ENCODE assay signal across 10 cellular contexts in genomic region chr12:25615119-25615518, GRCh38.
DNase-seq lines count a peak whose midpoint lies in the region; ATAC-seq and TF ChIP-seq lines count a peak whose summit lies in the region.
"Had no signal": no experiment of that assay in that cellular context is flagged by ENCODE, and none has a peak within 500 bp of the region (broad histone marks: within the 10 kb centered on the region; RNA-seq: fewer than 3 reads in every experiment).

No MANE protein-coding gene starts in this region.

- peaks cover 5% of the 10 kb centered on the region for H3K27me3 Mint-ChIP-seq in brain
- H3K27me3 Mint-ChIP-seq in activated T-helper 2 cell treated with anti-CD3 and anti-CD28 coated beads, Interferon-gamma antibody, Interleukin-2, Interleukin-4, amounts not matched to agents 10 μg/mL and 5 μg/mL and 100 μg/mL, durations not matched to agents 14 hours and 24 hours and 36 hours (ENCODE audit: low read depth) = peaks cover 8% of the 10 kb centered on the region

- H3K4me1 Mint-ChIP-seq in brain = peaks cover 13% of the 10 kb centered on the region
- no peaks in the 10 kb centered on the region for H3K4me1 Mint-ChIP-seq in activated T-helper 2 cell treated with anti-CD3 and anti-CD28 coated beads, Interferon-gamma antibody, Interleukin-2, Interleukin-4, amounts not matched to agents 10 μg/mL and 5 μg/mL and 100 μg/mL, durations not matched to agents 14 hours and 24 hours and 36 hours (ENCODE audit: low read depth)

- intact Hi-C loops in activated T-helper 2 cell treated with anti-CD3 and anti-CD28 coated beads, Interferon-gamma antibody, Interleukin-2, Interleukin-4, amounts not matched to agents 10 μg/mL and 5 μg/mL and 100 μg/mL, durations not matched to agents 14 hours and 24 hours and 36 hours (cut with micrococcal nuclease) = no loop called here

- DNase-seq in Caki2 (ENCODE audit: low read depth) = peak; percentile 50
- peak; percentile 72 for DNase-seq in MV-4-11 (lab: John Stamatoyannopoulos, UW)
- DNase-seq in left kidney (ENCODE audit: low read depth, low spot score) = peak; percentile 5
- no peak for DNase-seq in NCI-H748 (lab: John Stamatoyannopoulos, UW; ENCODE audit: unreplicated experiment)
- DNase-seq in activated T-helper 2 cell treated with anti-CD3 and anti-CD28 coated beads, Interferon-gamma antibody, Interleukin-2, Interleukin-4, amounts not matched to agents 10 μg/mL and 5 μg/mL and 100 μg/mL, durations not matched to agents 14 hours and 24 hours and 36 hours (ENCODE audit: low spot score) = no peak
- no peak for DNase-seq in NK-92 (lab: John Stamatoyannopoulos, UW; ENCODE audit: unreplicated experiment)
- DNase-seq: NCI-H1417, T-helper 1 cell had no signal

- H3K27ac Mint-ChIP-seq in brain = peak overlapping the region in 4 of 5 experiments; percentile 2 to 84 (median 19)
- H3K27ac Mint-ChIP-seq in activated T-helper 2 cell treated with anti-CD3 and anti-CD28 coated beads, Interferon-gamma antibody, Interleukin-2, Interleukin-4, amounts not matched to agents 10 μg/mL and 5 μg/mL and 100 μg/mL, durations not matched to agents 14 hours and 24 hours and 36 hours = no peak overlapping the region

- no peaks in the 10 kb centered on the region for H3K9me3 Mint-ChIP-seq in brain
- peaks cover 4% of the 10 kb centered on the region for H3K9me3 Mint-ChIP-seq in activated T-helper 2 cell treated with anti-CD3 and anti-CD28 coated beads, Interferon-gamma antibody, Interleukin-2, Interleukin-4, amounts not matched to agents 10 μg/mL and 5 μg/mL and 100 μg/mL, durations not matched to agents 14 hours and 24 hours and 36 hours

- TF ChIP-seq CTCF in brain (conservative IDR thresholded peaks at IDR 0.05) = no peak

- no peaks in the 10 kb centered on the region for H3K36me3 Mint-ChIP-seq in brain
- H3K36me3 Mint-ChIP-seq in activated T-helper 2 cell treated with anti-CD3 and anti-CD28 coated beads, Interferon-gamma antibody, Interleukin-2, Interleukin-4, amounts not matched to agents 10 μg/mL and 5 μg/mL and 100 μg/mL, durations not matched to agents 14 hours and 24 hours and 36 hours (ENCODE audit: low read depth) = no peaks in the 10 kb centered on the region

- ATAC-seq in HG03095 (IDR thresholded peaks at IDR 0.05; ENCODE audit: unreplicated experiment) = no peak

- no peak overlapping the region for H3K4me3 Mint-ChIP-seq in brain
- H3K4me3 Mint-ChIP-seq in activated T-helper 2 cell treated with anti-CD3 and anti-CD28 coated beads, Interferon-gamma antibody, Interleukin-2, Interleukin-4, amounts not matched to agents 10 μg/mL and 5 μg/mL and 100 μg/mL, durations not matched to agents 14 hours and 24 hours and 36 hours (ENCODE audit: low read depth) = no peak overlapping the region

- in situ Hi-C loops in Caki2 (cut with HindIII; ENCODE audit: low pct_unique_long_range_greater_than_20kb, low sequenced_read_pairs) = no loop called here

Comparison
In these comparisons a context has a peak if more than half of its experiments do, and no peak if none do; other contexts are left out.
1. DNase-seq: peak in Caki2 (single experiment), MV-4-11 (single experiment) and left kidney (single experiment); none in NCI-H748 (single experiment), activated T-helper 2 cell treated with anti-CD3 and anti-CD28 coated beads, Interferon-gamma antibody, Interleukin-2, Interleukin-4, amounts not matched to agents 10 μg/mL and 5 μg/mL and 100 μg/mL, durations not matched to agents 14 hours and 24 hours and 36 hours (single experiment) and NK-92 (single experiment).